In genomic region chr1:236522937-236523703, GRCh38 we compare ENCODE assay signal across 7 cellular contexts. TPM values are rescaled to one million over a fixed set of nuclear protein-coding genes. Genes with fewer than 3 reads are reported as not detected.
DNase-seq lines count a peak whose midpoint lies in the region; ATAC-seq, FAIRE-seq and TF ChIP-seq lines count a peak whose summit lies in the region.

No MANE protein-coding gene starts in this region.

- intact Hi-C loops in lower lobe of right lung (cut with DNase I): no loop called here
- intact Hi-C loops in tibial artery (cut with DNase I; ENCODE audit: low total_unique reads): loop anchor here (5.0 to 10.0 kb wide), 2 partner anchors 241 to 418 kb away; partner anchors contain the start of gene ERO1B

- no peak for FAIRE-seq in urothelium cell line (lab: Jason Lieb, UNC)

- H3K27ac ChIP-seq in lower lobe of right lung: peak overlapping the region; percentile 95
- H3K27ac ChIP-seq in tibial artery: peak overlapping the region; percentile 83 to 85

- H3K4me3 ChIP-seq in MG63 (peak overlapping the region; percentile 93), choroid plexus epithelial cell (ENCODE audit: low read depth, low read length) (peak overlapping the region; percentile 69), lower lobe of right lung (peak overlapping the region; percentile 99), tibial artery (peak overlapping the region; percentile 87 to 92)

- no peak for TF ChIP-seq CTCF in choroid plexus epithelial cell (conservative IDR thresholded peaks at IDR 0.05; ENCODE audit: low read depth, low read length)
- no peak for TF ChIP-seq CTCF in lower lobe of right lung (IDR thresholded peaks at IDR 0.05)
- TF ChIP-seq CTCF in tibial artery (IDR thresholded peaks at IDR 0.05): no peak

- H3K4me1 ChIP-seq in lower lobe of right lung: peaks cover 17% of the 10 kb centered on the region
- peaks cover 0 to 11% (median 2%) of the 10 kb centered on the region in 4 donors for H3K4me1 ChIP-seq in tibial artery

- peak; percentile 8 for ATAC-seq in GM21381 (IDR thresholded peaks at IDR 0.05; ENCODE audit: unreplicated experiment)
- ATAC-seq in lower lobe of right lung: peak; percentile 64 to 67

- peaks cover 12% of the 10 kb centered on the region for H3K36me3 ChIP-seq in MG63
- H3K36me3 ChIP-seq in lower lobe of right lung: peaks cover 21% of the 10 kb centered on the region
- H3K36me3 ChIP-seq in tibial artery: peaks cover 0 to 23% (median 12%) of the 10 kb centered on the region in 3 donors

- H3K27me3 ChIP-seq in MG63 (no peaks in the 10 kb centered on the region), lower lobe of right lung (ENCODE audit: low read depth) (no peaks in the 10 kb centered on the region), tibial artery (no peaks in the 10 kb centered on the region)

- no peaks in the 10 kb centered on the region for H3K9me3 ChIP-seq in MG63
- no peaks in the 10 kb centered on the region for H3K9me3 ChIP-seq in lower lobe of right lung
- H3K9me3 ChIP-seq in tibial artery: no peaks in the 10 kb centered on the region

- DNase-seq in MG63: no peak
- no peak for DNase-seq in choroid plexus epithelial cell (ENCODE audit: low read depth)
- peak; percentile 55 for DNase-seq in lower lobe of right lung
- DNase-seq in tibial artery: peak in 1 of 2 donors; percentile 71
- no peak for DNase-seq in D341Med (ENCODE audit: low spot score)
- no peak for DNase-seq in urothelium cell line (ENCODE audit: low spot score)

RNA-seq across cellular contexts. Expression of gene LGALS8, which starts 0.7 kb away (rescaled TPM):
- 22.8 and 27.4 TPM in 2 replicates for total RNA-seq in MG63 (2014; rRNA removed; shearing (Covaris generic); ENCODE audit: low replicate concordance)
- 72.3 TPM for total RNA-seq in lower lobe of right lung
